8 cellular contexts compared by ENCODE assay signal in the genomic region with DNA sequence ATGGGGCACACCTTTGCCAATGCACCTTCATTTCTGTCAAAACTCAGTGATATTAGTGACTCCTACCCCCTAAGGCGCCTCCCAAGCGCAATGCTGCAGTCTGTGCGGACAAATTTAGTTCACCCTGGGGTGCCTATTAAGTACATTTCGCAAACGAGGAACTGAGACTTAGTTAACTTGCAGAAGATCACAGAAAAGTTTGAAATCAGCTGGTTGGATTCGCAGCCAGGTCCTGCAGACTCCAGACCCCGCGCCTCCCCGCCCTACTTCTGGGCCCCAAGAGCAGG. TPM values are rescaled to one million over a fixed set of nuclear protein-coding genes. Genes with fewer than 3 reads are reported as not detected.
DNase-seq lines count a peak whose midpoint lies in the region; ATAC-seq and TF ChIP-seq lines count a peak whose summit lies in the region.

No MANE protein-coding gene starts in this region.

- intact Hi-C loops in dorsolateral prefrontal cortex (cut with DNase I), result loop anchor here (1.0 to 10.0 kb wide), 6 partner anchors 22 to 483 kb away; a partner anchor contains a TSS

- H3K4me3 ChIP-seq in dorsolateral prefrontal cortex (peak overlapping the region; percentile 72 to 99 (median 91)), neural cell (ENCODE audit: low read length) (peak overlapping the region; percentile 96)

- H3K27me3 Mint-ChIP-seq in T-helper 2 cell treated with Interferon-gamma antibody and Interleukin-4, amounts not matched to agents 5 μg/mL and 100 μg/mL, for 36 hours (ENCODE audit: low read depth), result no peaks in the 10 kb centered on the region

- peak overlapping the region; percentile 91 for H3K4me3 Mint-ChIP-seq in T-helper 2 cell treated with Interferon-gamma antibody and Interleukin-4, amounts not matched to agents 5 μg/mL and 100 μg/mL, for 36 hours

- H2AFZ ChIP-seq in neural cell (ENCODE audit: low read depth, low read length), result peak overlapping the region; percentile 65

- no peak for DNase-seq in T-helper 2 cell treated with Interferon-gamma antibody and Interleukin-4, amounts not matched to agents 5 μg/mL and 100 μg/mL, for 36 hours (ENCODE audit: low spot score)
- DNase-seq in T-helper 2 cell (no peak), NOMO-1 treated with DMSO at 0.1 percent for 48 hours (lab: John Stamatoyannopoulos, UW; ENCODE audit: unreplicated experiment) (peak; percentile 50), dorsolateral prefrontal cortex (no peak), A172 (ENCODE audit: low spot score) (no peak)

- H3K36me3 ChIP-seq in neural cell (ENCODE audit: insufficient read depth, low read length), result no peaks in the 10 kb centered on the region

- H3K27me3 ChIP-seq in dorsolateral prefrontal cortex, result no peaks in the 10 kb centered on the region
- H3K27me3 ChIP-seq in neural cell (ENCODE audit: insufficient read depth, low read depth, low read length), result no peaks in the 10 kb centered on the region

- H3K9ac ChIP-seq in neural cell (ENCODE audit: low read length), result peak overlapping the region; percentile 69

- no peaks in the 10 kb centered on the region for H3K9me2 ChIP-seq in neural cell (ENCODE audit: insufficient read depth, low read length)

- no peaks in the 10 kb centered on the region for H3F3A ChIP-seq in neural cell (ENCODE audit: insufficient read depth, low read length, poor library complexity, severe bottlenecking)

- peak overlapping the region; percentile 89 for H3K27ac Mint-ChIP-seq in T-helper 2 cell treated with Interferon-gamma antibody and Interleukin-4, amounts not matched to agents 5 μg/mL and 100 μg/mL, for 36 hours

- H3K9me3 Mint-ChIP-seq in T-helper 2 cell treated with Interferon-gamma antibody and Interleukin-4, amounts not matched to agents 5 μg/mL and 100 μg/mL, for 36 hours, result no peaks in the 10 kb centered on the region

- peaks cover 34% of the 10 kb centered on the region for H3K36me3 Mint-ChIP-seq in T-helper 2 cell treated with Interferon-gamma antibody and Interleukin-4, amounts not matched to agents 5 μg/mL and 100 μg/mL, for 36 hours (ENCODE audit: low read depth)

- peaks cover 8% of the 10 kb centered on the region for H3K79me2 ChIP-seq in neural cell (replicated peaks; ENCODE audit: insufficient read depth, low read length)

- no peak for TF ChIP-seq CTCF in dorsolateral prefrontal cortex (IDR thresholded peaks at IDR 0.05 in 54 of 56, conservative IDR thresholded peaks at IDR 0.05 in 2 of 56; ENCODE audit: low read depth in 1 of 56, partially characterized antibody in 56 of 56)
- no peak for TF ChIP-seq CTCF in neural cell (IDR thresholded peaks at IDR 0.05; ENCODE audit: poor library complexity, severe bottlenecking)

- peak overlapping the region; percentile 59 for H3K4me2 ChIP-seq in neural cell (ENCODE audit: low read length)

- H3K9me3 ChIP-seq in neural cell (ENCODE audit: low read length), result no peaks in the 10 kb centered on the region

- no peak for TF ChIP-seq EP300 in neural cell (conservative IDR thresholded peaks at IDR 0.05; ENCODE audit: poor library complexity, severe bottlenecking)

- H3K27ac ChIP-seq in dorsolateral prefrontal cortex (peak overlapping the region; percentile 73 to 99 (median 97)), neural cell (ENCODE audit: low read length) (no peak overlapping the region)

- no peaks in the 10 kb centered on the region for H4K20me1 ChIP-seq in neural cell (ENCODE audit: insufficient read depth)

- H3K4me1 Mint-ChIP-seq in T-helper 2 cell treated with Interferon-gamma antibody and Interleukin-4, amounts not matched to agents 5 μg/mL and 100 μg/mL, for 36 hours (ENCODE audit: low read depth), result peaks cover 36% of the 10 kb centered on the region

- no peak for TF ChIP-seq RAD21 in neural cell (conservative IDR thresholded peaks at IDR 0.05)

- ATAC-seq in HG02798 (IDR thresholded peaks at IDR 0.05; ENCODE audit: poor library complexity, unreplicated experiment) (no peak), GM18502 (IDR thresholded peaks at IDR 0.05; ENCODE audit: poor library complexity, unreplicated experiment) (no peak)

TF ChIP-seq in neural cell, 6 proteins besides CTCF, POLR2A, EP300 and RAD21:
- TF ChIP-seq EZH2 (IDR thresholded peaks at IDR 0.05; ENCODE audit: borderline replicate concordance, insufficient read depth, low read length, poor library complexity, severe bottlenecking), result no peak
- TF ChIP-seq TAF1 (IDR thresholded peaks at IDR 0.05; ENCODE audit: low read depth), result no peak
- TF ChIP-seq, protein P1, sequence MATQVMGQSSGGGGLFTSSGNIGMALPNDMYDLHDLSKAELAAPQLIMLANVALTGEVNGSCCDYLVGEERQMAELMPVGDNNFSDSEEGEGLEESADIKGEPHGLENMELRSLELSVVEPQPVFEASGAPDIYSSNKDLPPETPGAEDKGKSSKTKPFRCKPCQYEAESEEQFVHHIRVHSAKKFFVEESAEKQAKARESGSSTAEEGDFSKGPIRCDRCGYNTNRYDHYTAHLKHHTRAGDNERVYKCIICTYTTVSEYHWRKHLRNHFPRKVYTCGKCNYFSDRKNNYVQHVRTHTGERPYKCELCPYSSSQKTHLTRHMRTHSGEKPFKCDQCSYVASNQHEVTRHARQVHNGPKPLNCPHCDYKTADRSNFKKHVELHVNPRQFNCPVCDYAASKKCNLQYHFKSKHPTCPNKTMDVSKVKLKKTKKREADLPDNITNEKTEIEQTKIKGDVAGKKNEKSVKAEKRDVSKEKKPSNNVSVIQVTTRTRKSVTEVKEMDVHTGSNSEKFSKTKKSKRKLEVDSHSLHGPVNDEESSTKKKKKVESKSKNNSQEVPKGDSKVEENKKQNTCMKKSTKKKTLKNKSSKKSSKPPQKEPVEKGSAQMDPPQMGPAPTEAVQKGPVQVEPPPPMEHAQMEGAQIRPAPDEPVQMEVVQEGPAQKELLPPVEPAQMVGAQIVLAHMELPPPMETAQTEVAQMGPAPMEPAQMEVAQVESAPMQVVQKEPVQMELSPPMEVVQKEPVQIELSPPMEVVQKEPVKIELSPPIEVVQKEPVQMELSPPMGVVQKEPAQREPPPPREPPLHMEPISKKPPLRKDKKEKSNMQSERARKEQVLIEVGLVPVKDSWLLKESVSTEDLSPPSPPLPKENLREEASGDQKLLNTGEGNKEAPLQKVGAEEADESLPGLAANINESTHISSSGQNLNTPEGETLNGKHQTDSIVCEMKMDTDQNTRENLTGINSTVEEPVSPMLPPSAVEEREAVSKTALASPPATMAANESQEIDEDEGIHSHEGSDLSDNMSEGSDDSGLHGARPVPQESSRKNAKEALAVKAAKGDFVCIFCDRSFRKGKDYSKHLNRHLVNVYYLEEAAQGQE (IDR thresholded peaks at IDR 0.05; ENCODE audit: borderline replicate concordance), result no peak
- no peak for TF ChIP-seq POLR2AphosphoS5 (IDR thresholded peaks at IDR 0.05)
- no peak for TF ChIP-seq MXI1 (conservative IDR thresholded peaks at IDR 0.05; ENCODE audit: poor library complexity, severe bottlenecking)
- no peak for TF ChIP-seq SMC3 (conservative IDR thresholded peaks at IDR 0.05; ENCODE audit: poor library complexity)

RNA-seq across cellular contexts. Expression of a gene that starts 0.6 kb away (rescaled TPM):
- 10 to 100 TPM; 18.8 to 45.2 (median 26.9) TPM for total RNA-seq in dorsolateral prefrontal cortex
- polyA plus RNA-seq in neural cell, result 6.7 and 13.5 TPM in 2 replicates
- 22.9 and 26.6 TPM in 2 replicates for polyA minus RNA-seq in neural cell
- 42.3 and 60.4 TPM in 2 replicates for total RNA-seq in A172 (2014; rRNA removed; shearing (Covaris generic))

RNA-seq across cellular contexts. Expression of a gene that starts 22.0 kb away (rescaled TPM):
- 10 to 100 TPM in 65 of 120 experiments, 1 to 10 TPM in 55; 1.3 to 46.7 (median 10.6) TPM for total RNA-seq in dorsolateral prefrontal cortex
- polyA plus RNA-seq in neural cell, result 0.15 TPM in 1 of 2 replicates, not detected in the other
- polyA minus RNA-seq in neural cell, result not detected in 2 replicates
- total RNA-seq in A172 (2014; rRNA removed; shearing (Covaris generic)), result 1.6 and 1.9 TPM in 2 replicates

RNA-seq across cellular contexts. Expression of a gene that starts 41.4 kb away (rescaled TPM):
- total RNA-seq in dorsolateral prefrontal cortex, result 10 to 100 TPM; 24.7 to 53.9 (median 37.4) TPM
- polyA plus RNA-seq in neural cell, result 17.6 and 17.7 TPM in 2 replicates
- 17.9 and 22.2 TPM in 2 replicates for polyA minus RNA-seq in neural cell
- 2.0 and 2.1 TPM in 2 replicates for total RNA-seq in A172 (2014; rRNA removed; shearing (Covaris generic))
